Comparison of ENCODE assay signal across 12 cellular contexts in genomic region chr3:98770261-98771039, GRCh38. TPM values are rescaled to one million over a fixed set of nuclear protein-coding genes. Genes with fewer than 3 reads are reported as not detected.
A peak's percentile ranks its signal among the peaks of the same experiment; 100 is the strongest.
DNase-seq lines count a peak whose midpoint lies in the region; ATAC-seq and TF ChIP-seq lines count a peak whose summit lies in the region.
"Had no signal": no experiment of that assay in that cellular context is flagged by ENCODE, and none has a peak within 500 bp of the region (broad histone marks: within the 10 kb centered on the region; RNA-seq: fewer than 3 reads in every experiment).

No MANE protein-coding gene starts in this region.

- peak overlapping the region; percentile 51; the same call in 1 of the 2 replicates for H3K27ac Mint-ChIP-seq in GM23338
- no peak overlapping the region for H3K27ac Mint-ChIP-seq in endodermal cell

- no TSS peak for BruUV-seq in PC-3 (replicated peaks; lab: Mats Ljungman, UMichigan)

- H3K27me3 Mint-ChIP-seq in GM23338 (ENCODE audit: insufficient read depth, low read depth, poor library complexity) (no peaks in the 10 kb centered on the region), endodermal cell (ENCODE audit: insufficient read depth) (peaks cover 44% of the 10 kb centered on the region)

- H3K27me3 ChIP-seq in GM23338 (ENCODE audit: insufficient read depth) (no peaks in the 10 kb centered on the region), PC-3 (ENCODE audit: low read length) (no peaks in the 10 kb centered on the region), endodermal cell (ENCODE audit: control insufficient read depth, insufficient read depth, low read length, poor library complexity, severe bottlenecking) (peaks cover 55% of the 10 kb centered on the region)

- H3K9ac ChIP-seq in PC-3 (ENCODE audit: low read length): no peak overlapping the region
- H3K9ac ChIP-seq in endodermal cell (ENCODE audit: extremely low read depth, low read length, poor library complexity, severe bottlenecking): no peak overlapping the region

- DNase-seq in GM23338 (ENCODE audit: low spot score) (no peak), PC-3 (no peak), medulla oblongata (ENCODE audit: extremely low spot score) (peak; percentile 89), endodermal cell (no peak), posterior vena cava (ENCODE audit: low spot score) (no peak)
- DNase-seq in activated CD4-positive, CD25-positive, alpha-beta regulatory T cell (lab: John Stamatoyannopoulos, UW): no peak
- DNase-seq: dermis blood vessel endothelial cell, IMR-90, mesendoderm, T1000 had no signal

- no peak overlapping the region for H3K27ac ChIP-seq in GM23338 (ENCODE audit: low read depth)
- no peak overlapping the region for H3K27ac ChIP-seq in PC-3 (ENCODE audit: low read length)
- H3K27ac ChIP-seq in endodermal cell (ENCODE audit: low read depth, low read length): no peak overlapping the region

- no peak for TF ChIP-seq CTCF in GM23338 (conservative IDR thresholded peaks at IDR 0.05; ENCODE audit: low read depth in 2 of 2)
- TF ChIP-seq CTCF in PC-3 (conservative IDR thresholded peaks at IDR 0.05; ENCODE audit: low read depth, low read length): no peak
- no peak for TF ChIP-seq CTCF in endodermal cell (conservative IDR thresholded peaks at IDR 0.05)

- H3K4me3 Mint-ChIP-seq in GM23338 (no peak overlapping the region), endodermal cell (no peak overlapping the region)

- H3K79me2 ChIP-seq in GM23338 (replicated peaks; ENCODE audit: insufficient read depth): no peaks in the 10 kb centered on the region
- no peaks in the 10 kb centered on the region for H3K79me2 ChIP-seq in PC-3 (ENCODE audit: low read length)

- no peaks in the 10 kb centered on the region for H3K9me3 ChIP-seq in PC-3 (ENCODE audit: low read length)
- no peaks in the 10 kb centered on the region for H3K9me3 ChIP-seq in endodermal cell (ENCODE audit: control insufficient read depth, low read length)

- no peaks in the 10 kb centered on the region for H3F3A ChIP-seq in GM23338 (replicated peaks; ENCODE audit: low read depth)
- no peaks in the 10 kb centered on the region for H3F3A ChIP-seq in PC-3 (ENCODE audit: low read length, unreplicated experiment)

- H3K36me3 ChIP-seq in GM23338 (ENCODE audit: insufficient read depth): no peaks in the 10 kb centered on the region
- peaks cover 10% of the 10 kb centered on the region; the same call in 1 of the 2 replicates for H3K36me3 ChIP-seq in PC-3 (ENCODE audit: low read depth, low read length)
- no peaks in the 10 kb centered on the region for H3K36me3 ChIP-seq in endodermal cell (ENCODE audit: control insufficient read depth, insufficient read depth, low read length)

- H2AFZ ChIP-seq in GM23338: no peak overlapping the region
- no peak overlapping the region for H2AFZ ChIP-seq in PC-3 (ENCODE audit: low read length)

- H3K4me1 Mint-ChIP-seq in GM23338: peaks cover 7% of the 10 kb centered on the region
- H3K4me1 Mint-ChIP-seq in endodermal cell: no peaks in the 10 kb centered on the region

- ATAC-seq in GM18499 (IDR thresholded peaks at IDR 0.05; ENCODE audit: insufficient read depth, unreplicated experiment) (peak; percentile 69), GM23338 (no peak), PC-3 (peak; percentile 35), GM21526 (IDR thresholded peaks at IDR 0.05; ENCODE audit: low FRiP score, unreplicated experiment) (no peak)

- H3K4me1 ChIP-seq in GM23338 (ENCODE audit: insufficient read depth): no peaks in the 10 kb centered on the region
- no peaks in the 10 kb centered on the region for H3K4me1 ChIP-seq in PC-3 (ENCODE audit: insufficient read depth, low read length)
- H3K4me1 ChIP-seq in endodermal cell (ENCODE audit: control insufficient read depth, insufficient read depth, low read length): no peaks in the 10 kb centered on the region

- H3K9me3 Mint-ChIP-seq in GM23338: no peaks in the 10 kb centered on the region
- H3K9me3 Mint-ChIP-seq in endodermal cell: no peaks in the 10 kb centered on the region

- WGBS in endodermal cell (ENCODE audit: insufficient coverage in 1 of 2, insufficient read length in 1 of 2), 2 experiments: 93 to 97% methylated on average over 5 to 8 of the region's 8 CpGs

- no peak overlapping the region for H3K4me2 ChIP-seq in GM23338
- no peak overlapping the region for H3K4me2 ChIP-seq in PC-3 (ENCODE audit: low read length)

- H3K36me3 Mint-ChIP-seq in GM23338 (ENCODE audit: low read depth) (no peaks in the 10 kb centered on the region), endodermal cell (ENCODE audit: low read depth) (no peaks in the 10 kb centered on the region)

- H4K20me1 ChIP-seq in GM23338 (replicated peaks; ENCODE audit: insufficient read depth): no peaks in the 10 kb centered on the region
- no peaks in the 10 kb centered on the region for H4K20me1 ChIP-seq in PC-3 (ENCODE audit: low read length)

- H3K4me3 ChIP-seq in GM23338: no peak overlapping the region
- H3K4me3 ChIP-seq in PC-3 (ENCODE audit: low read length): no peak overlapping the region
- no peak overlapping the region for H3K4me3 ChIP-seq in endodermal cell (ENCODE audit: low read length)

- H3K9me2 ChIP-seq in GM23338 (ENCODE audit: insufficient read depth) (no peaks in the 10 kb centered on the region), PC-3 (replicated peaks; ENCODE audit: low read length) (no peaks in the 10 kb centered on the region)

- POLR2A ChIA-PET in PC-3 (lab: Charles Lee; ENCODE audit: unreplicated experiment): no interaction called here

- intact Hi-C loops in PC-3 (cut with micrococcal nuclease) (no loop called here), posterior vena cava (cut with DNase I) (no loop called here)

- CTCF ChIA-PET in PC-3 (lab: Charles Lee): no interaction called here

TF ChIP-seq in GM23338, 12 proteins besides CTCF, POLR2A, EP300 and RAD21 (continues in another document):
- TF ChIP-seq CREB1 (CRISPR knock-in tag; IDR thresholded peaks at IDR 0.05; ENCODE audit: low read depth) (no peak), ZNF462 (CRISPR knock-in tag; IDR thresholded peaks at IDR 0.05) (no peak)

RNA-seq across cellular contexts. Expression of gene ST3GAL6, which starts 7.3 kb away (rescaled TPM):
- total RNA-seq in GM23338 (2014; rRNA removed; shearing (Covaris generic)): 3.7 and 4.7 TPM in 2 replicates
- 6.4 and 8.1 TPM in 2 replicates for polyA plus RNA-seq in GM23338 (2016; fragmentation: Nextera tagmentation; extraction: Ambion mirVana)
- total RNA-seq in PC-3 (2014; rRNA removed) (7.3 and 11.5 TPM in 2 replicates), endodermal cell (1 to 10 TPM; 8.1 to 9.9 TPM), posterior vena cava (1 to 10 TPM; 6.8 to 7.5 TPM)
- polyA plus RNA-seq in endodermal cell (2013, experiment 1 of 2): 11.2 TPM
- polyA plus RNA-seq in endodermal cell (2013, experiment 2 of 2): 9.0 TPM

Comparison
In these comparisons a context has a peak if more than half of its experiments do, and no peak if none do; other contexts are left out.
1. ATAC-seq: peak in GM18499 (single experiment) and PC-3 (single experiment); none in GM23338 (single experiment) and GM21526 (single experiment).